ENCODE assay signal across 27 cellular contexts in the genomic region with DNA sequence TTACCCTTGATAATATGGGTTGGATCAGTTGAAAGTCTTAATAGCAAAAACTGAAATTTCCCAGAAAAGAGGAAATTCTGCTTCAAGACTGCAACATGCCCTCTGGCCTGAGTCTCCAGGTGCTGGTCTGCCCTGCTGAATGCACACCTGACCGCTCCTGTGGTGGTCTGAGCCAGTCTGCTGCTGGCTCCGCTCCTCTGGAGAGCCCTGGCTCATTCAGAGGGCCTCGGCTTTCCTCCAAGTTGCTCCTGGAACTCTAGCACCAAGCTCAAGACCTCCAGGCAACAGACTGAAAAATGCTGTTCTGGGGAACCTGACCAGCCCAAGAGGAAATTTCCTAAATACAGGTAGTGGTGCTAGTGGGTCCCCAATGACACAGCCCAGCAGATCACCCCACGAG.
"Had no signal": no experiment of that assay in that cellular context is flagged by ENCODE, and none has a peak within 500 bp of the region (broad histone marks: within the 10 kb centered on the region; RNA-seq: fewer than 3 reads in every experiment).

No MANE protein-coding gene starts in this region.

- H3K27ac ChIP-seq: ascending aorta, breast epithelium, cardiac muscle cell, coronary artery, dorsolateral prefrontal cortex, WERI-Rb-1 had no signal

- H3K27me3 ChIP-seq: ascending aorta, breast epithelium, cardiac muscle cell had no signal

- H3K4me1 ChIP-seq: breast epithelium had no signal

- DNase-seq: activated B cell treated with CpG ODN at 0.5 μM for 24 hours; activated CD4-positive, alpha-beta T cell treated with anti-CD3 and anti-CD28 coated beads for 48 hours; activated CD4-positive, alpha-beta T cell treated with anti-CD3 and anti-CD28 coated beads, Interleukin-2, amount 50 U/mL, for 1 hour; activated CD4-positive, alpha-beta T cell treated with anti-CD3 and anti-CD28 coated beads, Interleukin-2, amount 50 U/mL, for 48 hours; activated CD8-positive, alpha-beta memory T cell treated with anti-CD3 and anti-CD28 coated beads for 24 hours; activated CD8-positive, alpha-beta T cell treated with anti-CD3 and anti-CD28 coated beads for 36 hours; activated gamma-delta T cell; activated naive CD4-positive, alpha-beta T cell; activated naive CD4-positive, alpha-beta T cell treated with anti-CD3 and anti-CD28 coated beads, Interleukin-2, amount 10 ng/mL, durations not matched to agents 7 days and 5 days; activated naive CD8-positive, alpha-beta T cell treated with anti-CD3 and anti-CD28 coated beads, Interleukin-2, amount 10 ng/mL, durations not matched to agents 7 days and 5 days; activated T-cell treated with anti-CD3 and anti-CD28 coated beads, Interleukin-2, amount 50 U/mL, for 4 hours; dorsolateral prefrontal cortex; effector memory CD4-positive, alpha-beta T cell; endodermal cell; foreskin fibroblast; T-helper 1 cell; T-helper 17 cell; T1000; WERI-Rb-1 had no signal

- ATAC-seq: activated CD4-positive, CD25-positive, alpha-beta regulatory T cell treated with anti-CD3 and anti-CD28 coated beads, Interleukin-2, amount 50 U/mL, for 24 hours; activated CD8-positive, alpha-beta T cell treated with anti-CD3 and anti-CD28 coated beads for 36 hours; activated naive CD4-positive, alpha-beta T cell treated with anti-CD3 and anti-CD28 coated beads, Interleukin-2, amount 50 U/mL, for 72 hours; activated T-cell treated with anti-CD3 and anti-CD28 coated beads, Interleukin-2, amount 50 U/mL, for 4 hours; activated T-helper 17 cell treated with anti-CD3 and anti-CD28 coated beads, Interleukin-2, amount 50 U/mL, for 72 hours; esophagus mucosa; T-helper 17 cell had no signal

- H3K9me3 ChIP-seq: ascending aorta, breast epithelium had no signal

- H3K4me3 ChIP-seq: ascending aorta, breast epithelium, cardiac muscle cell, coronary artery, dorsolateral prefrontal cortex had no signal

- H3K36me3 ChIP-seq: ascending aorta, breast epithelium, cardiac muscle cell, WERI-Rb-1 had no signal
